19 cellular contexts compared by ENCODE assay signal in genomic region chr6:137900815-137901214, GRCh38. TPM values are rescaled to one million over a fixed set of nuclear protein-coding genes. Genes with fewer than 3 reads are reported as not detected.
DNase-seq lines count a peak whose midpoint lies in the region; ATAC-seq and TF ChIP-seq lines count a peak whose summit lies in the region.
"Had no signal": no experiment of that assay in that cellular context is flagged by ENCODE, and none has a peak within 500 bp of the region (broad histone marks: within the 10 kb centered on the region; RNA-seq: fewer than 3 reads in every experiment).

No MANE protein-coding gene starts in this region.

- POLR2A ChIA-PET in CD4-positive, alpha-beta T cell (lab: Charles Lee), result no interaction called here

- ATAC-seq in activated naive CD8-positive, alpha-beta T cell treated with anti-CD3 and anti-CD28 coated beads, Interleukin-2, amount 50 U/mL, for 24 hours, result no peak
- ATAC-seq in CD4-positive, alpha-beta T cell (ENCODE audit: poor library complexity), result no peak
- ATAC-seq: A549; CD8-positive, alpha-beta T cell; GM12878 had no signal

- H3K23ac ChIP-seq in mesenchymal stem cell (ENCODE audit: low read length in 2 of 2), result no peak overlapping the region

- H3K14ac ChIP-seq in mesenchymal stem cell (ENCODE audit: low read length in 2 of 2), result no peak overlapping the region

- peaks cover 2% of the 10 kb centered on the region for H3K4me1 ChIP-seq in mesenchymal stem cell (ENCODE audit: control insufficient read depth, insufficient read depth, low read depth, low read length)
- H3K4me1 ChIP-seq: HAP-1 had no signal

- no peak overlapping the region for H2BK12ac ChIP-seq in mesenchymal stem cell (ENCODE audit: low read length in 2 of 2)

- H3K27ac ChIP-seq in mesenchymal stem cell (ENCODE audit: low read length, poor library complexity, severe bottlenecking), result no peak overlapping the region
- no peak overlapping the region for H3K27ac ChIP-seq in CD4-positive, alpha-beta T cell (ENCODE audit: low read depth, low read length)
- H3K27ac ChIP-seq: 22Rv1, A549, BLaER1, GM23248 had no signal

- H2AFZ ChIP-seq in mesenchymal stem cell (ENCODE audit: low read depth, low read length), result no peak overlapping the region
- H2AFZ ChIP-seq: GM23248 had no signal

- H3K9me3 ChIP-seq in mesenchymal stem cell (ENCODE audit: control insufficient read depth, low read length), result no peaks in the 10 kb centered on the region
- H3K9me3 ChIP-seq in CD4-positive, alpha-beta T cell (ENCODE audit: control insufficient read depth, low read length), result no peaks in the 10 kb centered on the region
- H3K9me3 ChIP-seq: A549, BLaER1, HAP-1 had no signal

- H3K4me1 Mint-ChIP-seq in activated naive CD8-positive, alpha-beta T cell treated with anti-CD3 and anti-CD28 coated beads for 36 hours, result peaks cover 44% of the 10 kb centered on the region
- peaks cover 55% of the 10 kb centered on the region for H3K4me1 Mint-ChIP-seq in activated naive CD8-positive, alpha-beta T cell treated with anti-CD3 and anti-CD28 coated beads, Interleukin-2, amount 50 U/mL, for 24 hours
- peaks cover 13% of the 10 kb centered on the region for H3K4me1 Mint-ChIP-seq in type B pancreatic cell (ENCODE audit: unreplicated experiment)
- peaks cover 14% of the 10 kb centered on the region for H3K4me1 Mint-ChIP-seq in CD4-positive, alpha-beta T cell (ENCODE audit: low read depth)

- H2BK5ac ChIP-seq in mesenchymal stem cell (ENCODE audit: low read depth, low read length, poor library complexity, severe bottlenecking), result no peak overlapping the region

- CTCF ChIA-PET in CD4-positive, alpha-beta T cell (lab: Charles Lee), result no interaction called here

- no peak overlapping the region for H3K4me3 Mint-ChIP-seq in activated naive CD8-positive, alpha-beta T cell treated with anti-CD3 and anti-CD28 coated beads for 36 hours
- no peak overlapping the region for H3K4me3 Mint-ChIP-seq in activated naive CD8-positive, alpha-beta T cell treated with anti-CD3 and anti-CD28 coated beads, Interleukin-2, amount 50 U/mL, for 24 hours
- no peak overlapping the region for H3K4me3 Mint-ChIP-seq in type B pancreatic cell
- no peak overlapping the region for H3K4me3 Mint-ChIP-seq in CD4-positive, alpha-beta T cell
- H3K4me3 Mint-ChIP-seq: CD14-positive monocyte; CD8-positive, alpha-beta T cell had no signal

- TF ChIP-seq CTCF in fibroblast of pulmonary artery (IDR thresholded peaks at IDR 0.05; ENCODE audit: low read length, missing control alignments) (no peak), type B pancreatic cell (conservative IDR thresholded peaks at IDR 0.05) (no peak)
- TF ChIP-seq CTCF in CD4-positive, alpha-beta T cell (IDR thresholded peaks at IDR 0.05), result no peak

- no peaks in the 10 kb centered on the region for H3K27me3 Mint-ChIP-seq in activated naive CD8-positive, alpha-beta T cell treated with anti-CD3 and anti-CD28 coated beads for 36 hours
- H3K27me3 Mint-ChIP-seq in activated naive CD8-positive, alpha-beta T cell treated with anti-CD3 and anti-CD28 coated beads, Interleukin-2, amount 50 U/mL, for 24 hours, result no peaks in the 10 kb centered on the region
- H3K27me3 Mint-ChIP-seq in type B pancreatic cell, result no peaks in the 10 kb centered on the region
- no peaks in the 10 kb centered on the region for H3K27me3 Mint-ChIP-seq in CD4-positive, alpha-beta T cell

- H3K4me3 ChIP-seq in fibroblast of pulmonary artery (replicated peaks; ENCODE audit: low read depth, low read length) (no peak overlapping the region), mesenchymal stem cell (ENCODE audit: insufficient read depth in 1 of 2, low read depth in 1 of 2, low read length in 2 of 2) (no peak overlapping the region)
- H3K4me3 ChIP-seq: A549, BLaER1, GM12878, GM23248, HAP-1 had no signal

- H3K27me3 ChIP-seq in mesenchymal stem cell (ENCODE audit: control insufficient read depth in 1 of 2, insufficient read depth in 1 of 2, low read length in 2 of 2), result no peaks in the 10 kb centered on the region
- H3K27me3 ChIP-seq in CD4-positive, alpha-beta T cell (ENCODE audit: control insufficient read depth, insufficient read depth, low read length), result no peaks in the 10 kb centered on the region
- H3K27me3 ChIP-seq: BLaER1 had no signal

- no peak overlapping the region for H4K91ac ChIP-seq in mesenchymal stem cell (ENCODE audit: low read length)

- H3K36me3 Mint-ChIP-seq in activated naive CD8-positive, alpha-beta T cell treated with anti-CD3 and anti-CD28 coated beads for 36 hours, result peaks cover 5% of the 10 kb centered on the region
- H3K36me3 Mint-ChIP-seq in activated naive CD8-positive, alpha-beta T cell treated with anti-CD3 and anti-CD28 coated beads, Interleukin-2, amount 50 U/mL, for 24 hours (ENCODE audit: low read depth), result no peaks in the 10 kb centered on the region
- H3K36me3 Mint-ChIP-seq in type B pancreatic cell, result no peaks in the 10 kb centered on the region
- H3K36me3 Mint-ChIP-seq in CD4-positive, alpha-beta T cell (ENCODE audit: low read depth), result no peaks in the 10 kb centered on the region
- H3K36me3 Mint-ChIP-seq: CD14-positive monocyte; CD8-positive, alpha-beta T cell had no signal

- H2BK15ac ChIP-seq in mesenchymal stem cell (ENCODE audit: low read depth, poor library complexity, severe bottlenecking), result no peak overlapping the region

- H3K36me3 ChIP-seq in mesenchymal stem cell (ENCODE audit: control insufficient read depth in 1 of 2, insufficient read depth in 2 of 2, low read depth in 1 of 2, low read length in 2 of 2), result no peaks in the 10 kb centered on the region
- H3K36me3 ChIP-seq: BLaER1, HAP-1 had no signal

- no CpG with 5 or more reads among the region's 2 CpGs for WGBS in mesenchymal stem cell

- H2AK5ac ChIP-seq in mesenchymal stem cell (ENCODE audit: low read length, severe bottlenecking), result no peak overlapping the region

- H3K27ac Mint-ChIP-seq in activated naive CD8-positive, alpha-beta T cell treated with anti-CD3 and anti-CD28 coated beads for 36 hours, result peak overlapping the region; percentile 15
- no peak overlapping the region for H3K27ac Mint-ChIP-seq in activated naive CD8-positive, alpha-beta T cell treated with anti-CD3 and anti-CD28 coated beads, Interleukin-2, amount 50 U/mL, for 24 hours
- peak overlapping the region; percentile 37 for H3K27ac Mint-ChIP-seq in type B pancreatic cell
- H3K27ac Mint-ChIP-seq in CD4-positive, alpha-beta T cell, result no peak overlapping the region
- H3K27ac Mint-ChIP-seq: CD14-positive monocyte; CD8-positive, alpha-beta T cell had no signal

- no peak overlapping the region for H3K4me2 ChIP-seq in mesenchymal stem cell (ENCODE audit: low read length, poor library complexity, severe bottlenecking)
- H3K4me2 ChIP-seq: A549, BLaER1 had no signal

- H3K79me1 ChIP-seq in mesenchymal stem cell (replicated peaks; ENCODE audit: low read length, poor library complexity, severe bottlenecking), result no peaks in the 10 kb centered on the region

- intact Hi-C loops in CD4-positive, alpha-beta T cell (cut with DNase I, micrococcal nuclease), result no loop called here

- no peak overlapping the region for H3K18ac ChIP-seq in mesenchymal stem cell (ENCODE audit: low read depth in 1 of 2, low read length in 2 of 2)

- peaks cover 1% of the 10 kb centered on the region for H3K9me3 Mint-ChIP-seq in activated naive CD8-positive, alpha-beta T cell treated with anti-CD3 and anti-CD28 coated beads for 36 hours
- H3K9me3 Mint-ChIP-seq in activated naive CD8-positive, alpha-beta T cell treated with anti-CD3 and anti-CD28 coated beads, Interleukin-2, amount 50 U/mL, for 24 hours, result peaks cover 5% of the 10 kb centered on the region
- peaks cover 4% of the 10 kb centered on the region for H3K9me3 Mint-ChIP-seq in type B pancreatic cell
- no peaks in the 10 kb centered on the region for H3K9me3 Mint-ChIP-seq in CD4-positive, alpha-beta T cell
- H3K9me3 Mint-ChIP-seq: CD14-positive monocyte; CD8-positive, alpha-beta T cell had no signal

- H2BK120ac ChIP-seq in mesenchymal stem cell (ENCODE audit: low read depth, low read length), result no peak overlapping the region

- H3K9ac ChIP-seq in mesenchymal stem cell (ENCODE audit: low read length), result no peak overlapping the region
- H3K9ac ChIP-seq: BLaER1, GM23248 had no signal

- H3K4ac ChIP-seq in mesenchymal stem cell (ENCODE audit: low read depth in 1 of 2, low read length in 2 of 2), result no peak overlapping the region

- no peak for DNase-seq in activated naive CD8-positive, alpha-beta T cell treated with anti-CD3 and anti-CD28 coated beads for 36 hours
- DNase-seq in activated naive CD8-positive, alpha-beta T cell treated with anti-CD3 and anti-CD28 coated beads, Interleukin-2, amount 50 U/mL, for 24 hours, result no peak
- DNase-seq in amniotic epithelial cell (ENCODE audit: low read depth) (peak; percentile 88), fibroblast of pulmonary artery (ENCODE audit: low read depth) (peak; percentile 39), type B pancreatic cell (ENCODE audit: extremely low spot score, unreplicated experiment) (no peak), mesenchymal stem cell (no peak), NCI-H524 (lab: John Stamatoyannopoulos, UW) (no peak)
- DNase-seq in CD4-positive, alpha-beta T cell, result no peak
- DNase-seq: Calu3; CD8-positive, alpha-beta T cell; DMS79 treated with DMSO at 0.1 percent for 48 hours; EL; GM23248 had no signal

- H4K8ac ChIP-seq in mesenchymal stem cell (ENCODE audit: low read length), result no peak overlapping the region

RNA-seq across cellular contexts. Expression of gene TNFAIP3, which starts 33.8 kb away (rescaled TPM):
- total RNA-seq in activated naive CD8-positive, alpha-beta T cell treated with anti-CD3 and anti-CD28 coated beads for 36 hours, result 100 to 1,000 TPM; 214 to 222 TPM
- total RNA-seq in type B pancreatic cell (ENCODE audit: low replicate concordance), result 15.2 and 54.4 TPM in 2 replicates
- 8.2 TPM for polyA plus RNA-seq in mesenchymal stem cell (2013, experiment 1 of 2)
- 7.2 TPM for polyA plus RNA-seq in mesenchymal stem cell (2013, experiment 2 of 2)
- total RNA-seq in CD4-positive, alpha-beta T cell, result 1,000 to 10,000 TPM; 3,816 to 3,885 TPM

Comparison
In these comparisons a context has a peak if more than half of its experiments do, and no peak if none do; other contexts are left out.
1. H3K27ac Mint-ChIP-seq: peak in activated naive CD8-positive, alpha-beta T cell treated with anti-CD3 and anti-CD28 coated beads for 36 hours (single experiment) and type B pancreatic cell (single experiment); none in activated naive CD8-positive, alpha-beta T cell treated with anti-CD3 and anti-CD28 coated beads, Interleukin-2, amount 50 U/mL, for 24 hours (single experiment) and CD4-positive, alpha-beta T cell (single experiment).
2. DNase-seq: peak in amniotic epithelial cell (single experiment) and fibroblast of pulmonary artery (single experiment); none in activated naive CD8-positive, alpha-beta T cell treated with anti-CD3 and anti-CD28 coated beads for 36 hours (single experiment), activated naive CD8-positive, alpha-beta T cell treated with anti-CD3 and anti-CD28 coated beads, Interleukin-2, amount 50 U/mL, for 24 hours (single experiment), type B pancreatic cell (single experiment), mesenchymal stem cell (single experiment), CD4-positive, alpha-beta T cell (0 of 10) and NCI-H524 (0 of 2).
3. RNA of gene TNFAIP3, which starts 33.8 kb away (total RNA-seq): 3,816 to 3,885 TPM in CD4-positive, alpha-beta T cell; 214 to 222 TPM in activated naive CD8-positive, alpha-beta T cell treated with anti-CD3 and anti-CD28 coated beads for 36 hours and 15.2 to 54.4 TPM in type B pancreatic cell; every median in the first group is over 10 times any median in the second.